Comparison of ENCODE assay signal across 16 cellular contexts in the genomic region with DNA sequence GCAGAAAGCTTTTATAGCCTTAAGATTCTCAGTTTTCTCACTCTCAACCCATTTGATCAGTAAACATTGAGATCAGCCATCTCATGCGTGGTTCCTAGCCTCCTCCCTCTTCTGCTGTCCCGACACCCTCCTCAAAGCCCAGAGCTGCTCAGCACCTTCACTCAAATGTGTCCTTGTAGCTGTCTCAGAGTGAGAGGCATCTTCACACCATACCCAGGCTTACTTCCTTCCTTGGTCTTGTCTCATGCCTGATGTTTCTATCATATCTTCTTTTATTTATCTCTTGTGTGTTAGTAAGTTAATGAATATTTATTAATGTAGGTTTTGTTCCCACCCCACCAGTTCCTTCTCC.
DNase-seq lines count a peak whose midpoint lies in the region; ATAC-seq and TF ChIP-seq lines count a peak whose summit lies in the region.
"Had no signal": no experiment of that assay in that cellular context is flagged by ENCODE, and none has a peak within 500 bp of the region (broad histone marks: within the 10 kb centered on the region; RNA-seq: fewer than 3 reads in every experiment).

No MANE protein-coding gene starts in this region.

- H3K4me3 ChIP-seq in MM.1S (ENCODE audit: low read length) (no peak overlapping the region), HAP-1 (no peak overlapping the region), GM23338 (no peak overlapping the region)
- H3K4me3 ChIP-seq: PC-9 had no signal

- H3K36me3 Mint-ChIP-seq in glutamatergic neuron (ENCODE audit: unreplicated experiment) (no peaks in the 10 kb centered on the region), GM23338 (ENCODE audit: low read depth) (no peaks in the 10 kb centered on the region)
- H3K36me3 Mint-ChIP-seq: activated naive CD4-positive, alpha-beta T cell treated with anti-CD3 and anti-CD28 coated beads, Interleukin-2, amount 50 U/mL, for 72 hours; CD8-positive, alpha-beta T cell had no signal

- H3K4me3 Mint-ChIP-seq in glutamatergic neuron (ENCODE audit: unreplicated experiment) (no peak overlapping the region), GM23338 (no peak overlapping the region)
- H3K4me3 Mint-ChIP-seq: activated CD8-positive, alpha-beta T cell treated with anti-CD3 and anti-CD28 coated beads for 36 hours; CD8-positive, alpha-beta T cell had no signal

- H3K27me3 ChIP-seq in MM.1S (replicated peaks; ENCODE audit: insufficient read depth, low read length) = no peaks in the 10 kb centered on the region
- H3K27me3 ChIP-seq in HAP-1 (ENCODE audit: low read depth) = no peaks in the 10 kb centered on the region
- H3K27me3 ChIP-seq in GM23338 (ENCODE audit: insufficient read depth) = no peaks in the 10 kb centered on the region

- H3K9me2 ChIP-seq in MM.1S (replicated peaks; ENCODE audit: insufficient read depth, low read length) = no peaks in the 10 kb centered on the region
- no peaks in the 10 kb centered on the region for H3K9me2 ChIP-seq in GM23338 (ENCODE audit: insufficient read depth)

- DNase-seq in germinal center (ENCODE audit: low spot score) (peak; percentile 23), glutamatergic neuron (no peak), MM.1S (no peak), HAP-1 (ENCODE audit: low spot score in 2 of 2) (no peak), GM23338 (ENCODE audit: low spot score) (no peak)
- DNase-seq: CD8-positive, alpha-beta T cell; GDM1; Kasumi-1; NCI-H2081 treated with DMSO at 0.1 percent for 48 hours; PC-9; stimulated activated CD4-positive, alpha-beta T cell treated with anti-CD3 and anti-CD28 coated beads, Interleukin-4, amount 100 ng/mL, for 4 hours had no signal

- H3F3A ChIP-seq in MM.1S (ENCODE audit: insufficient read depth, low read length) (no peaks in the 10 kb centered on the region), GM23338 (replicated peaks; ENCODE audit: low read depth) (no peaks in the 10 kb centered on the region)

- H3K4me2 ChIP-seq in MM.1S (ENCODE audit: low read depth, low read length) (no peak overlapping the region), GM23338 (no peak overlapping the region)
- H3K4me2 ChIP-seq: PC-9 had no signal

- no peaks in the 10 kb centered on the region for H3K9me3 ChIP-seq in MM.1S (replicated peaks; ENCODE audit: insufficient read depth, low read length)
- H3K9me3 ChIP-seq in HAP-1 = no peaks in the 10 kb centered on the region

- H3K27ac Mint-ChIP-seq in glutamatergic neuron (ENCODE audit: unreplicated experiment) (no peak overlapping the region), GM23338 (no peak overlapping the region)
- H3K27ac Mint-ChIP-seq: activated CD8-positive, alpha-beta T cell treated with anti-CD3 and anti-CD28 coated beads for 36 hours had no signal

- no peaks in the 10 kb centered on the region for H3K9me3 Mint-ChIP-seq in glutamatergic neuron (ENCODE audit: unreplicated experiment)
- no peaks in the 10 kb centered on the region for H3K9me3 Mint-ChIP-seq in GM23338
- H3K9me3 Mint-ChIP-seq: activated CD8-positive, alpha-beta T cell treated with anti-CD3 and anti-CD28 coated beads for 36 hours; activated naive CD4-positive, alpha-beta T cell treated with anti-CD3 and anti-CD28 coated beads, Interleukin-2, amount 50 U/mL, for 72 hours; CD8-positive, alpha-beta T cell had no signal

- H3K4me1 Mint-ChIP-seq in glutamatergic neuron (ENCODE audit: low read depth, unreplicated experiment) (no peaks in the 10 kb centered on the region), GM23338 (no peaks in the 10 kb centered on the region)

- no peak overlapping the region for H3K9ac ChIP-seq in MM.1S (ENCODE audit: low read length)

- no peaks in the 10 kb centered on the region for H3K79me2 ChIP-seq in MM.1S (ENCODE audit: low read length)
- H3K79me2 ChIP-seq in GM23338 (replicated peaks; ENCODE audit: insufficient read depth) = no peaks in the 10 kb centered on the region

- peak; percentile 30 for TF ChIP-seq POLR2A in GM19099 (IDR thresholded peaks at IDR 0.05; ENCODE audit: extremely low read depth, insufficient read length, low read depth)

- TF ChIP-seq CTCF in glutamatergic neuron (IDR thresholded peaks at IDR 0.05; ENCODE audit: partially characterized antibody, unreplicated experiment) = no peak
- TF ChIP-seq CTCF in MM.1S (IDR thresholded peaks at IDR 0.05; ENCODE audit: low read length) = no peak
- no peak for TF ChIP-seq CTCF in GM23338 (conservative IDR thresholded peaks at IDR 0.05; ENCODE audit: low read depth in 2 of 2)

- no peaks in the 10 kb centered on the region for H3K4me1 ChIP-seq in MM.1S (ENCODE audit: low read length)
- peaks cover 12% of the 10 kb centered on the region for H3K4me1 ChIP-seq in HAP-1
- no peaks in the 10 kb centered on the region for H3K4me1 ChIP-seq in GM23338 (ENCODE audit: insufficient read depth)

- H3K27ac ChIP-seq in MM.1S (ENCODE audit: low read length) (no peak overlapping the region), GM23338 (ENCODE audit: low read depth) (no peak overlapping the region)
- H3K27ac ChIP-seq: PC-9 had no signal

- H3K36me3 ChIP-seq in MM.1S (replicated peaks; ENCODE audit: insufficient read depth, low read length) (no peaks in the 10 kb centered on the region), HAP-1 (replicated peaks) (no peaks in the 10 kb centered on the region), GM23338 (ENCODE audit: insufficient read depth) (no peaks in the 10 kb centered on the region)

- H3K27me3 Mint-ChIP-seq in glutamatergic neuron (ENCODE audit: unreplicated experiment) (peaks cover 4% of the 10 kb centered on the region), GM23338 (ENCODE audit: insufficient read depth, low read depth, poor library complexity) (no peaks in the 10 kb centered on the region)

- H4K20me1 ChIP-seq in MM.1S (ENCODE audit: insufficient read depth, low read length) (no peaks in the 10 kb centered on the region), GM23338 (replicated peaks; ENCODE audit: insufficient read depth) (no peaks in the 10 kb centered on the region)

- in situ Hi-C loops in HAP-1 (cut with MboI; ENCODE audit: low sequenced_read_pairs) = no loop called here

- ATAC-seq in GM21825 (IDR thresholded peaks at IDR 0.05; ENCODE audit: unreplicated experiment) (peak; percentile 39), HG03432 (IDR thresholded peaks at IDR 0.05; ENCODE audit: unreplicated experiment) (peak; percentile 38), GM23338 (no peak)
- ATAC-seq: CD8-positive, alpha-beta T cell had no signal

- H2AFZ ChIP-seq in MM.1S (ENCODE audit: low read length) (no peak overlapping the region), GM23338 (no peak overlapping the region)
- H2AFZ ChIP-seq: PC-9 had no signal

TF ChIP-seq in GM23338, 12 proteins besides CTCF, POLR2A, EP300 and RAD21 (continues in another document):
- TF ChIP-seq, protein P1, sequence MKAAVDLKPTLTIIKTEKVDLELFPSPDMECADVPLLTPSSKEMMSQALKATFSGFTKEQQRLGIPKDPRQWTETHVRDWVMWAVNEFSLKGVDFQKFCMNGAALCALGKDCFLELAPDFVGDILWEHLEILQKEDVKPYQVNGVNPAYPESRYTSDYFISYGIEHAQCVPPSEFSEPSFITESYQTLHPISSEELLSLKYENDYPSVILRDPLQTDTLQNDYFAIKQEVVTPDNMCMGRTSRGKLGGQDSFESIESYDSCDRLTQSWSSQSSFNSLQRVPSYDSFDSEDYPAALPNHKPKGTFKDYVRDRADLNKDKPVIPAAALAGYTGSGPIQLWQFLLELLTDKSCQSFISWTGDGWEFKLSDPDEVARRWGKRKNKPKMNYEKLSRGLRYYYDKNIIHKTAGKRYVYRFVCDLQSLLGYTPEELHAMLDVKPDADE (IDR thresholded peaks at IDR 0.05) = no peak
- TF ChIP-seq EZH2 (IDR thresholded peaks at IDR 0.05; ENCODE audit: low read depth, unreplicated experiment) = no peak
